In genomic region chr5:64505769-64506566, GRCh38 we compare ENCODE assay signal across 8 cellular contexts. TPM values are rescaled to one million over a fixed set of nuclear protein-coding genes. Genes with fewer than 3 reads are reported as not detected.
DNase-seq lines count a peak whose midpoint lies in the region; TF ChIP-seq lines count a peak whose summit lies in the region.

Gene RGS7BP (plus strand): TSS chr5:64506015. CDS start chr5:64506625, 610 bp downstream.

- peaks cover 0 to 47% (median 0%) of the 10 kb centered on the region in 4 donors for H3K27me3 ChIP-seq in esophagus squamous epithelium

- peaks cover 5% of the 10 kb centered on the region for H3K4me1 Mint-ChIP-seq in activated T-cell treated with anti-CD3 and anti-CD28 coated beads, Interleukin-2, amount 50 U/mL, for 24 hours (ENCODE audit: low read depth)
- H3K4me1 Mint-ChIP-seq in T-helper 2 cell treated with Interferon-gamma antibody and Interleukin-4, amounts not matched to agents 5 μg/mL and 100 μg/mL, for 36 hours (ENCODE audit: low read depth), result no peaks in the 10 kb centered on the region

- 1 to 8% methylated on average over 12 to 13 of the region's 53 CpGs for WGBS in esophagus squamous epithelium, 2 donors

- H3K4me1 ChIP-seq in esophagus squamous epithelium, result peaks cover 0 to 20% (median 0%) of the 10 kb centered on the region in 3 donors

- no peak within 1 kb of the TSS for H3K27ac Mint-ChIP-seq in activated T-cell treated with anti-CD3 and anti-CD28 coated beads, Interleukin-2, amount 50 U/mL, for 24 hours
- H3K27ac Mint-ChIP-seq in T-helper 2 cell treated with Interferon-gamma antibody and Interleukin-4, amounts not matched to agents 5 μg/mL and 100 μg/mL, for 36 hours, result no peak within 1 kb of the TSS

- TF ChIP-seq CTCF in esophagus squamous epithelium (IDR thresholded peaks at IDR 0.05), result peak in 3 of 6 experiments; percentile 11 to 27 (median 18)

- no peak for DNase-seq in activated T-cell treated with anti-CD3 and anti-CD28 coated beads, Interleukin-2, amount 50 U/mL, for 24 hours
- no peak for DNase-seq in activated T-cell treated with anti-CD3 and anti-CD28 coated beads, Interleukin-2, amount 50 U/mL, for 1 hour
- DNase-seq in NCI-H774 (lab: John Stamatoyannopoulos, UW), result peak; percentile 27
- no peak for DNase-seq in esophagus squamous epithelium (lab: John Stamatoyannopoulos, UW)
- DNase-seq in mucosa of gallbladder (ENCODE audit: low spot score), result peak; percentile 26
- DNase-seq in T-helper 2 cell treated with Interferon-gamma antibody and Interleukin-4, amounts not matched to agents 5 μg/mL and 100 μg/mL, for 36 hours (ENCODE audit: low spot score), result no peak
- DNase-seq in NCI-H2196 (lab: John Stamatoyannopoulos, UW; ENCODE audit: unreplicated experiment), result no peak
- no peak for DNase-seq in NOMO-1 treated with dmso at 0.1 percent for 144 hours (lab: John Stamatoyannopoulos, UW; ENCODE audit: unreplicated experiment)

- peak within 1 kb of the TSS; percentile 3 for H3K4me3 Mint-ChIP-seq in activated T-cell treated with anti-CD3 and anti-CD28 coated beads, Interleukin-2, amount 50 U/mL, for 24 hours
- no peak within 1 kb of the TSS for H3K4me3 Mint-ChIP-seq in T-helper 2 cell treated with Interferon-gamma antibody and Interleukin-4, amounts not matched to agents 5 μg/mL and 100 μg/mL, for 36 hours

- no peak for TF ChIP-seq POLR2A in esophagus squamous epithelium (IDR thresholded peaks at IDR 0.05)

- peak within 1 kb of the TSS; percentile 28 to 61 (median 52) for H3K4me3 ChIP-seq in esophagus squamous epithelium

- H3K27me3 Mint-ChIP-seq in activated T-cell treated with anti-CD3 and anti-CD28 coated beads, Interleukin-2, amount 50 U/mL, for 24 hours, result peaks cover 49% of the 10 kb centered on the region
- H3K27me3 Mint-ChIP-seq in T-helper 2 cell treated with Interferon-gamma antibody and Interleukin-4, amounts not matched to agents 5 μg/mL and 100 μg/mL, for 36 hours (ENCODE audit: low read depth), result peaks cover 38% of the 10 kb centered on the region

- no peaks in the 10 kb centered on the region for H3K36me3 Mint-ChIP-seq in activated T-cell treated with anti-CD3 and anti-CD28 coated beads, Interleukin-2, amount 50 U/mL, for 24 hours (ENCODE audit: low read depth)
- H3K36me3 Mint-ChIP-seq in T-helper 2 cell treated with Interferon-gamma antibody and Interleukin-4, amounts not matched to agents 5 μg/mL and 100 μg/mL, for 36 hours (ENCODE audit: low read depth), result no peaks in the 10 kb centered on the region

- peak within 1 kb of the TSS in 3 of 4 donors; percentile 7 to 54 (median 44) for H3K27ac ChIP-seq in esophagus squamous epithelium

- intact Hi-C loops in esophagus squamous epithelium (cut with DNase I), result no loop called here

- H3K9me3 ChIP-seq in esophagus squamous epithelium, result no peaks in the 10 kb centered on the region

- H3K36me3 ChIP-seq in esophagus squamous epithelium, result no peaks in the 10 kb centered on the region

- no peaks in the 10 kb centered on the region for H3K9me3 Mint-ChIP-seq in activated T-cell treated with anti-CD3 and anti-CD28 coated beads, Interleukin-2, amount 50 U/mL, for 24 hours
- no peaks in the 10 kb centered on the region for H3K9me3 Mint-ChIP-seq in T-helper 2 cell treated with Interferon-gamma antibody and Interleukin-4, amounts not matched to agents 5 μg/mL and 100 μg/mL, for 36 hours

RNA-seq across cellular contexts. Expression of gene RGS7BP, which starts in this region (rescaled TPM):
- total RNA-seq in esophagus squamous epithelium, result 1 to 10 TPM in 1 of 4 donors, under 1 TPM in 3; 0.06 to 1.7 (median 0.15) TPM
- 1.5 TPM for total RNA-seq in mucosa of gallbladder

Comparison
In these comparisons a context has a peak if more than half of its experiments do, and no peak if none do; other contexts are left out.
1. DNase-seq: peak in NCI-H774 (single experiment) and mucosa of gallbladder (single experiment); none in activated T-cell treated with anti-CD3 and anti-CD28 coated beads, Interleukin-2, amount 50 U/mL, for 24 hours (single experiment), activated T-cell treated with anti-CD3 and anti-CD28 coated beads, Interleukin-2, amount 50 U/mL, for 1 hour (single experiment), esophagus squamous epithelium (single experiment), T-helper 2 cell treated with Interferon-gamma antibody and Interleukin-4, amounts not matched to agents 5 μg/mL and 100 μg/mL, for 36 hours (single experiment), NCI-H2196 (single experiment) and NOMO-1 treated with dmso at 0.1 percent for 144 hours (single experiment).